24 cellular contexts compared by ENCODE assay signal in genomic region chr6:5012531-5012930, GRCh38. TPM values are rescaled to one million over a fixed set of nuclear protein-coding genes. Genes with fewer than 3 reads are reported as not detected.
A peak's percentile ranks its signal among the peaks of the same experiment; 100 is the strongest.
DNase-seq lines count a peak whose midpoint lies in the region; ATAC-seq and TF ChIP-seq lines count a peak whose summit lies in the region.
"Had no signal": no experiment of that assay in that cellular context is flagged by ENCODE, and none has a peak within 500 bp of the region (broad histone marks: within the 10 kb centered on the region; RNA-seq: fewer than 3 reads in every experiment).

No MANE protein-coding gene starts in this region.

- H3K23ac ChIP-seq in mesenchymal stem cell (ENCODE audit: low read length in 2 of 2), result no peak overlapping the region

- H3K4me2 ChIP-seq in mesenchymal stem cell (ENCODE audit: low read length, poor library complexity, severe bottlenecking), result no peak overlapping the region

- H2BK5ac ChIP-seq in mesenchymal stem cell (ENCODE audit: low read depth, low read length, poor library complexity, severe bottlenecking), result no peak overlapping the region

- no peak overlapping the region for H2BK15ac ChIP-seq in mesenchymal stem cell (ENCODE audit: low read depth, poor library complexity, severe bottlenecking)

- peak; percentile 64 for DNase-seq in GM03348 (ENCODE audit: low spot score)
- peak; percentile 44 for DNase-seq in MV-4-11 (lab: John Stamatoyannopoulos, UW)
- DNase-seq in dermis microvascular lymphatic vessel endothelial cell (ENCODE audit: low read depth in 2 of 2), result peak; percentile 10 to 85
- no peak for DNase-seq in mesenchymal stem cell
- DNase-seq in NAMALWA (ENCODE audit: low spot score), result no peak
- DNase-seq in NCI-H1417 treated with DMSO at 0.1 percent for 48 hours (lab: John Stamatoyannopoulos, UW), result no peak
- DNase-seq: activated B cell treated with CpG ODN at 0.5 μM for 24 hours; BE2C; brain microvascular endothelial cell; colonic mucosa; GOT3; head of caudate nucleus; left ventricle myocardium superior; mucosa of descending colon; NCI-H1436; SIG-M5; stimulated activated CD4-positive, alpha-beta T cell treated with anti-CD3 and anti-CD28 coated beads, Interleukin-4, amount 100 ng/mL, for 1 hour; stomach had no signal

- H4K8ac ChIP-seq in mesenchymal stem cell (ENCODE audit: low read length), result no peak overlapping the region

- no peak overlapping the region for H3K14ac ChIP-seq in mesenchymal stem cell (ENCODE audit: low read length in 2 of 2)

- no peak overlapping the region for H2AK5ac ChIP-seq in mesenchymal stem cell (ENCODE audit: low read length, severe bottlenecking)

- no peak overlapping the region for H3K18ac ChIP-seq in mesenchymal stem cell (ENCODE audit: low read depth in 1 of 2, low read length in 2 of 2)

- no peak overlapping the region for H2BK120ac ChIP-seq in mesenchymal stem cell (ENCODE audit: low read depth, low read length)

- H3K4me1 ChIP-seq in mesenchymal stem cell (ENCODE audit: control insufficient read depth, insufficient read depth, low read depth, low read length) (no peaks in the 10 kb centered on the region), gastroesophageal sphincter (peaks cover 0 to 7% (median 0%) of the 10 kb centered on the region in 3 donors)
- H3K4me1 ChIP-seq: BE2C, colonic mucosa, prostate gland, stomach had no signal

- no peak overlapping the region for H3K4ac ChIP-seq in mesenchymal stem cell (ENCODE audit: low read depth in 1 of 2, low read length in 2 of 2)

- peak overlapping the region; percentile 47 for H3K9ac ChIP-seq in mesenchymal stem cell (ENCODE audit: low read length)

- no peak for ATAC-seq in gastroesophageal sphincter
- no peak for ATAC-seq in HG03521 (IDR thresholded peaks at IDR 0.05; ENCODE audit: unreplicated experiment)
- ATAC-seq: K562, left ventricle myocardium superior, mucosa of descending colon had no signal

- TF ChIP-seq EP300 in gastroesophageal sphincter (IDR thresholded peaks at IDR 0.05), result no peak

- H3K4me3 ChIP-seq in mesenchymal stem cell (ENCODE audit: insufficient read depth in 1 of 2, low read depth in 1 of 2, low read length in 2 of 2) (no peak overlapping the region), gastroesophageal sphincter (no peak overlapping the region)
- H3K4me3 ChIP-seq: colonic mucosa, K562, mucosa of descending colon, prostate gland, skin epidermis, stomach had no signal

- no peaks in the 10 kb centered on the region for H3K27me3 ChIP-seq in mesenchymal stem cell (ENCODE audit: control insufficient read depth in 1 of 2, insufficient read depth in 1 of 2, low read length in 2 of 2)
- no peaks in the 10 kb centered on the region for H3K27me3 ChIP-seq in gastroesophageal sphincter
- H3K27me3 ChIP-seq: BE2C, brain microvascular endothelial cell, colonic mucosa, stomach had no signal

- no CpG with 5 or more reads among the region's 4 CpGs for WGBS in mesenchymal stem cell
- WGBS in gastroesophageal sphincter (ENCODE audit: low coverage in 1 of 2), 2 donors, result 15 to 17% methylated on average over 3 to 4 of the region's 4 CpGs

- peaks cover 2% of the 10 kb centered on the region for H3K79me1 ChIP-seq in mesenchymal stem cell (replicated peaks; ENCODE audit: low read length, poor library complexity, severe bottlenecking)

- no peak for TF ChIP-seq POLR2A in gastroesophageal sphincter (IDR thresholded peaks at IDR 0.05)

- H3K27ac ChIP-seq in mesenchymal stem cell (ENCODE audit: low read length, poor library complexity, severe bottlenecking), result no peak overlapping the region
- no peak overlapping the region for H3K27ac ChIP-seq in gastroesophageal sphincter
- H3K27ac ChIP-seq: brain microvascular endothelial cell, colonic mucosa, HL-60, prostate gland, stomach had no signal

- TF ChIP-seq CTCF in gastroesophageal sphincter (IDR thresholded peaks at IDR 0.05), result no peak

- no peak overlapping the region for H2AFZ ChIP-seq in mesenchymal stem cell (ENCODE audit: low read depth, low read length)

- H3K9me3 ChIP-seq in mesenchymal stem cell (ENCODE audit: control insufficient read depth, low read length) (peaks cover 14% of the 10 kb centered on the region), gastroesophageal sphincter (peaks cover 0 to 7% (median 0%) of the 10 kb centered on the region in 3 donors)
- H3K9me3 ChIP-seq: BE2C, colonic mucosa, mucosa of descending colon, prostate gland had no signal

- no peak overlapping the region for H4K91ac ChIP-seq in mesenchymal stem cell (ENCODE audit: low read length)

- no peak overlapping the region for H2BK12ac ChIP-seq in mesenchymal stem cell (ENCODE audit: low read length in 2 of 2)

- H3K36me3 ChIP-seq in mesenchymal stem cell (ENCODE audit: control insufficient read depth in 1 of 2, insufficient read depth in 2 of 2, low read depth in 1 of 2, low read length in 2 of 2), result no peaks in the 10 kb centered on the region
- no peaks in the 10 kb centered on the region for H3K36me3 ChIP-seq in gastroesophageal sphincter
- H3K36me3 ChIP-seq: BE2C, brain microvascular endothelial cell, colonic mucosa, prostate gland, stomach had no signal

RNA-seq across cellular contexts. Expression of gene RPP40, which starts 8.7 kb away (rescaled TPM):
- total RNA-seq in dermis microvascular lymphatic vessel endothelial cell (14.3 and 18.2 TPM in 2 replicates), gastroesophageal sphincter (10 to 100 TPM in 1 of 4 donors, 1 to 10 TPM in 3; 4.4 to 12.1 (median 6.3) TPM)
- 12.2 TPM for polyA plus RNA-seq in mesenchymal stem cell (2013, experiment 1 of 2)
- 12.9 TPM for polyA plus RNA-seq in mesenchymal stem cell (2013, experiment 2 of 2)

Comparison
In these comparisons a context has a peak if more than half of its experiments do, and no peak if none do; other contexts are left out.
1. DNase-seq: peak in GM03348 (single experiment), MV-4-11 (single experiment) and dermis microvascular lymphatic vessel endothelial cell (2 of 2); none in mesenchymal stem cell (single experiment), NAMALWA (single experiment) and NCI-H1417 treated with DMSO at 0.1 percent for 48 hours (single experiment).